1 cellular context compared by ENCODE assay signal in the genomic region with DNA sequence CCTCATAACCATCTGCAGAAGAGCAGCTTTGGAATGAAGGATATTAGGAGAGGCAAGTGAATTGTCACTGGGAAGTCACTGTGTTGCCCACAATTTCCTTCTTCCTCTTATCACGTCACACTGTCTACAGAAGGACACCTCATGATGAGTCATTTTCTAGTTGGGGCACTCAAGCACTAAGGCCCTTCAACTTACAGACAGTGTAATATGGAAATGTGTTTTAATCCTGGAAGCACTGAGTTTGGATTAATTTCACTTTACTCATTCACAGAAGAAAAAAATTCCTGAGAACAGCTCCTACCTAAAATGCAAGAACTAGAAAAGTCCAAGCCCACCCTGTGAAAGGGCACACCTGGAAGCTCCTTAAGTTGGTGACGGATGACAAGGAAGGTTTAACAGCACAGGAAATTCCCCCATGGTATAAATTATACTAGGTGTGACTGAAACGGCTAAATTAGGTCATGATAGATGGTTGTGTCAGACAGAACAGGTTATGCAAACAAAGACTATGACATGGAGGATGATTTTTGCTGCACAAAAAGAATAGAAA.
TF ChIP-seq lines count a peak whose summit lies in the region.

No MANE protein-coding gene starts in this region.

TF ChIP-seq in K562, 482 proteins besides CTCF, POLR2A, EP300 and RAD21 (continued from another document):
- TF ChIP-seq HDAC3 (IDR thresholded peaks at IDR 0.05; ENCODE audit: borderline replicate concordance, partially characterized antibody), result no peak
- TF ChIP-seq, protein P1, sequence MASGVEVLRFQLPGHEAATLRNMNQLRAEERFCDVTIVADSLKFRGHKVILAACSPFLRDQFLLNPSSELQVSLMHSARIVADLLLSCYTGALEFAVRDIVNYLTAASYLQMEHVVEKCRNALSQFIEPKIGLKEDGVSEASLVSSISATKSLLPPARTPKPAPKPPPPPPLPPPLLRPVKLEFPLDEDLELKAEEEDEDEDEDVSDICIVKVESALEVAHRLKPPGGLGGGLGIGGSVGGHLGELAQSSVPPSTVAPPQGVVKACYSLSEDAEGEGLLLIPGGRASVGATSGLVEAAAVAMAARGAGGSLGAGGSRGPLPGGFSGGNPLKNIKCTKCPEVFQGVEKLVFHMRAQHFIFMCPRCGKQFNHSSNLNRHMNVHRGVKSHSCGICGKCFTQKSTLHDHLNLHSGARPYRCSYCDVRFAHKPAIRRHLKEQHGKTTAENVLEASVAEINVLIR (CRISPR knock-in tag; IDR thresholded peaks at IDR 0.05), result peak; percentile 40; the same call in 1 of the 2 replicates
- peak; percentile 90 for TF ChIP-seq SMARCE1 (IDR thresholded peaks at IDR 0.05)
- no peak for TF ChIP-seq SLC30A9 (CRISPR knock-in tag; IDR thresholded peaks at IDR 0.05)
- no peak for TF ChIP-seq ZC3H11A (IDR thresholded peaks at IDR 0.05; ENCODE audit: low read depth, low read length)
- TF ChIP-seq ZNF197 (CRISPR knock-in tag; IDR thresholded peaks at IDR 0.05; ENCODE audit: low read depth), result no peak
- TF ChIP-seq MIER1 (IDR thresholded peaks at IDR 0.05; ENCODE audit: low read depth), result no peak
- 0 out of 2 replicates have a peak, but pooled peaks have one; percentile 27 for TF ChIP-seq GABPA (tag; conservative IDR thresholded peaks at IDR 0.05; ENCODE audit: low read depth)
- TF ChIP-seq SMARCC2 (IDR thresholded peaks at IDR 0.05; ENCODE audit: low read depth), result peak; percentile 64; the same call in 1 of the 2 replicates
- TF ChIP-seq, protein P2, sequence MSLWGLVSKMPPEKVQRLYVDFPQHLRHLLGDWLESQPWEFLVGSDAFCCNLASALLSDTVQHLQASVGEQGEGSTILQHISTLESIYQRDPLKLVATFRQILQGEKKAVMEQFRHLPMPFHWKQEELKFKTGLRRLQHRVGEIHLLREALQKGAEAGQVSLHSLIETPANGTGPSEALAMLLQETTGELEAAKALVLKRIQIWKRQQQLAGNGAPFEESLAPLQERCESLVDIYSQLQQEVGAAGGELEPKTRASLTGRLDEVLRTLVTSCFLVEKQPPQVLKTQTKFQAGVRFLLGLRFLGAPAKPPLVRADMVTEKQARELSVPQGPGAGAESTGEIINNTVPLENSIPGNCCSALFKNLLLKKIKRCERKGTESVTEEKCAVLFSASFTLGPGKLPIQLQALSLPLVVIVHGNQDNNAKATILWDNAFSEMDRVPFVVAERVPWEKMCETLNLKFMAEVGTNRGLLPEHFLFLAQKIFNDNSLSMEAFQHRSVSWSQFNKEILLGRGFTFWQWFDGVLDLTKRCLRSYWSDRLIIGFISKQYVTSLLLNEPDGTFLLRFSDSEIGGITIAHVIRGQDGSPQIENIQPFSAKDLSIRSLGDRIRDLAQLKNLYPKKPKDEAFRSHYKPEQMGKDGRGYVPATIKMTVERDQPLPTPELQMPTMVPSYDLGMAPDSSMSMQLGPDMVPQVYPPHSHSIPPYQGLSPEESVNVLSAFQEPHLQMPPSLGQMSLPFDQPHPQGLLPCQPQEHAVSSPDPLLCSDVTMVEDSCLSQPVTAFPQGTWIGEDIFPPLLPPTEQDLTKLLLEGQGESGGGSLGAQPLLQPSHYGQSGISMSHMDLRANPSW (CRISPR knock-in tag; IDR thresholded peaks at IDR 0.05), result no peak
- TF ChIP-seq MTA2 (IDR thresholded peaks at IDR 0.05; ENCODE audit: low read depth), result no peak
- TF ChIP-seq CCNT2 (IDR thresholded peaks at IDR 0.05; ENCODE audit: borderline replicate concordance, extremely low read depth, insufficient read length, low read depth, low read length), result no peak
- no peak for TF ChIP-seq ZNF589 (CRISPR knock-in tag; IDR thresholded peaks at IDR 0.05; ENCODE audit: low read depth)
- TF ChIP-seq, protein P3, sequence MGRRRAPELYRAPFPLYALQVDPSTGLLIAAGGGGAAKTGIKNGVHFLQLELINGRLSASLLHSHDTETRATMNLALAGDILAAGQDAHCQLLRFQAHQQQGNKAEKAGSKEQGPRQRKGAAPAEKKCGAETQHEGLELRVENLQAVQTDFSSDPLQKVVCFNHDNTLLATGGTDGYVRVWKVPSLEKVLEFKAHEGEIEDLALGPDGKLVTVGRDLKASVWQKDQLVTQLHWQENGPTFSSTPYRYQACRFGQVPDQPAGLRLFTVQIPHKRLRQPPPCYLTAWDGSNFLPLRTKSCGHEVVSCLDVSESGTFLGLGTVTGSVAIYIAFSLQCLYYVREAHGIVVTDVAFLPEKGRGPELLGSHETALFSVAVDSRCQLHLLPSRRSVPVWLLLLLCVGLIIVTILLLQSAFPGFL (CRISPR knock-in tag; IDR thresholded peaks at IDR 0.05), result no peak
- TF ChIP-seq, protein P4, sequence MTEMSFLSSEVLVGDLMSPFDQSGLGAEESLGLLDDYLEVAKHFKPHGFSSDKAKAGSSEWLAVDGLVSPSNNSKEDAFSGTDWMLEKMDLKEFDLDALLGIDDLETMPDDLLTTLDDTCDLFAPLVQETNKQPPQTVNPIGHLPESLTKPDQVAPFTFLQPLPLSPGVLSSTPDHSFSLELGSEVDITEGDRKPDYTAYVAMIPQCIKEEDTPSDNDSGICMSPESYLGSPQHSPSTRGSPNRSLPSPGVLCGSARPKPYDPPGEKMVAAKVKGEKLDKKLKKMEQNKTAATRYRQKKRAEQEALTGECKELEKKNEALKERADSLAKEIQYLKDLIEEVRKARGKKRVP (CRISPR knock-in tag; IDR thresholded peaks at IDR 0.05), result no peak
- TF ChIP-seq CBX3 (IDR thresholded peaks at IDR 0.05; ENCODE audit: borderline replicate concordance in 1 of 2, low read length in 2 of 2), result peak in 1 of 2 experiments; percentile 34; a peak in 1 of 3 replicates
- peak; percentile 18; the same call in 1 of the 2 replicates for TF ChIP-seq TEAD4 (IDR thresholded peaks at IDR 0.05; ENCODE audit: low read length)
- TF ChIP-seq TEAD4 (CRISPR knock-in tag; IDR thresholded peaks at IDR 0.05; ENCODE audit: borderline replicate concordance), result no peak
- no peak for TF ChIP-seq ZNF282 (CRISPR knock-in tag; IDR thresholded peaks at IDR 0.05)
- TF ChIP-seq ZZZ3 (IDR thresholded peaks at IDR 0.05), result no peak
- peak; percentile 60; the same call in 1 of the 2 replicates for TF ChIP-seq TRIM28 (IDR thresholded peaks at IDR 0.05)
- TF ChIP-seq, protein P5, sequence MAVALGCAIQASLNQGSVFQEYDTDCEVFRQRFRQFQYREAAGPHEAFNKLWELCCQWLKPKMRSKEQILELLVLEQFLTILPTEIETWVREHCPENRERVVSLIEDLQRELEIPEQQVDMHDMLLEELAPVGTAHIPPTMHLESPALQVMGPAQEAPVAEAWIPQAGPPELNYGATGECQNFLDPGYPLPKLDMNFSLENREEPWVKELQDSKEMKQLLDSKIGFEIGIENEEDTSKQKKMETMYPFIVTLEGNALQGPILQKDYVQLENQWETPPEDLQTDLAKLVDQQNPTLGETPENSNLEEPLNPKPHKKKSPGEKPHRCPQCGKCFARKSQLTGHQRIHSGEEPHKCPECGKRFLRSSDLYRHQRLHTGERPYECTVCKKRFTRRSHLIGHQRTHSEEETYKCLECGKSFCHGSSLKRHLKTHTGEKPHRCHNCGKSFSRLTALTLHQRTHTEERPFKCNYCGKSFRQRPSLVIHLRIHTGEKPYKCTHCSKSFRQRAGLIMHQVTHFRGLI (CRISPR knock-in tag; IDR thresholded peaks at IDR 0.05), result no peak
- TF ChIP-seq FOSL1 (tag; conservative IDR thresholded peaks at IDR 0.05), result peak; percentile 99
- peak; percentile 56 for TF ChIP-seq TCF3 (CRISPR knock-in tag; IDR thresholded peaks at IDR 0.05)
- no peak for TF ChIP-seq ARNT (IDR thresholded peaks at IDR 0.05)
- peak; percentile 91 for TF ChIP-seq EHMT2 (IDR thresholded peaks at IDR 0.05)
- TF ChIP-seq JUNB (CRISPR knock-in tag; conservative IDR thresholded peaks at IDR 0.05), result peak; percentile 83
- no peak for TF ChIP-seq NR2C2 (CRISPR knock-in tag; IDR thresholded peaks at IDR 0.05)
- no peak for TF ChIP-seq NR2C2 (tag; IDR thresholded peaks at IDR 0.05)
- no peak for TF ChIP-seq NFATC3 (IDR thresholded peaks at IDR 0.05)
- peak; percentile 67 for TF ChIP-seq FOS (IDR thresholded peaks at IDR 0.05; ENCODE audit: extremely low read depth, insufficient read length)
- TF ChIP-seq SAFB2 (IDR thresholded peaks at IDR 0.05; ENCODE audit: borderline replicate concordance, low read depth, low read length, severe bottlenecking), result no peak
- TF ChIP-seq HNRNPLL (IDR thresholded peaks at IDR 0.05; ENCODE audit: low read depth, low read length, poor library complexity, severe bottlenecking), result no peak
- peak; percentile 50 for TF ChIP-seq ZFP36 (IDR thresholded peaks at IDR 0.05; ENCODE audit: low read depth, low read length, partially characterized antibody)
- TF ChIP-seq ASH1L (IDR thresholded peaks at IDR 0.05; ENCODE audit: borderline replicate concordance, low read depth, partially characterized antibody), result no peak
- TF ChIP-seq TRIM24 (IDR thresholded peaks at IDR 0.05), result peak in 1 of 2 experiments; percentile 16; a peak in 1 of 4 replicates
- TF ChIP-seq RBFOX2 (IDR thresholded peaks at IDR 0.05; ENCODE audit: low read depth, low read length), result no peak
- TF ChIP-seq ZNF57 (CRISPR knock-in tag; IDR thresholded peaks at IDR 0.05), result no peak
- TF ChIP-seq CREM (IDR thresholded peaks at IDR 0.05; ENCODE audit: low read depth), result peak; percentile 90
- 0 out of 2 replicates have a peak, but pooled peaks have one; percentile 52 for TF ChIP-seq CREB1 (IDR thresholded peaks at IDR 0.05)
- peak; percentile 48; the same call in 1 of the 2 replicates for TF ChIP-seq CREB1 (CRISPR knock-in tag; IDR thresholded peaks at IDR 0.05)
- no peak for TF ChIP-seq TBP (optimal IDR thresholded peaks at IDR 0.05; ENCODE audit: low read depth, low read length)
- peak; percentile 82 for TF ChIP-seq ARID1B (IDR thresholded peaks at IDR 0.05)
- TF ChIP-seq ZNF311 (CRISPR knock-in tag; IDR thresholded peaks at IDR 0.05), result no peak
- TF ChIP-seq C11orf30 (IDR thresholded peaks at IDR 0.05; ENCODE audit: low read depth), result peak; percentile 28; the same call in 1 of the 2 replicates
- no peak for TF ChIP-seq NFIX (CRISPR knock-in tag; IDR thresholded peaks at IDR 0.05; ENCODE audit: low read depth)
- TF ChIP-seq SMARCA4 (IDR thresholded peaks at IDR 0.05), result peak; percentile 89
- TF ChIP-seq, protein P6, sequence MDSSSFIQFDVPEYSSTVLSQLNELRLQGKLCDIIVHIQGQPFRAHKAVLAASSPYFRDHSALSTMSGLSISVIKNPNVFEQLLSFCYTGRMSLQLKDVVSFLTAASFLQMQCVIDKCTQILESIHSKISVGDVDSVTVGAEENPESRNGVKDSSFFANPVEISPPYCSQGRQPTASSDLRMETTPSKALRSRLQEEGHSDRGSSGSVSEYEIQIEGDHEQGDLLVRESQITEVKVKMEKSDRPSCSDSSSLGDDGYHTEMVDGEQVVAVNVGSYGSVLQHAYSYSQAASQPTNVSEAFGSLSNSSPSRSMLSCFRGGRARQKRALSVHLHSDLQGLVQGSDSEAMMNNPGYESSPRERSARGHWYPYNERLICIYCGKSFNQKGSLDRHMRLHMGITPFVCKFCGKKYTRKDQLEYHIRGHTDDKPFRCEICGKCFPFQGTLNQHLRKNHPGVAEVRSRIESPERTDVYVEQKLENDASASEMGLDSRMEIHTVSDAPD (CRISPR knock-in tag; IDR thresholded peaks at IDR 0.05), result no peak
- TF ChIP-seq KAT8 (IDR thresholded peaks at IDR 0.05; ENCODE audit: low read depth), result no peak
- TF ChIP-seq JUND (IDR thresholded peaks at IDR 0.05; ENCODE audit: borderline replicate concordance, low read depth, low read length), result peak; percentile 97
- TF ChIP-seq JUND (tag; IDR thresholded peaks at IDR 0.05; ENCODE audit: borderline replicate concordance, low read depth, low read length), result peak; percentile 96
- no peak for TF ChIP-seq SMAD1 (IDR thresholded peaks at IDR 0.05; ENCODE audit: low read depth, low read length, partially characterized antibody)
- no peak for TF ChIP-seq XRCC5 (IDR thresholded peaks at IDR 0.05; ENCODE audit: low read depth, low read length)
- peak; percentile 63; the same call in 1 of the 2 replicates for TF ChIP-seq NFE2 (IDR thresholded peaks at IDR 0.05; ENCODE audit: low read depth)
- TF ChIP-seq KDM4B (IDR thresholded peaks at IDR 0.05; ENCODE audit: borderline replicate concordance in 2 of 2, low read depth in 1 of 2), result no peak
- TF ChIP-seq CBX8 (IDR thresholded peaks at IDR 0.05; ENCODE audit: borderline replicate concordance, extremely low read depth, low read depth, low read length, poor library complexity, severe bottlenecking), result no peak
- TF ChIP-seq, protein P7, sequence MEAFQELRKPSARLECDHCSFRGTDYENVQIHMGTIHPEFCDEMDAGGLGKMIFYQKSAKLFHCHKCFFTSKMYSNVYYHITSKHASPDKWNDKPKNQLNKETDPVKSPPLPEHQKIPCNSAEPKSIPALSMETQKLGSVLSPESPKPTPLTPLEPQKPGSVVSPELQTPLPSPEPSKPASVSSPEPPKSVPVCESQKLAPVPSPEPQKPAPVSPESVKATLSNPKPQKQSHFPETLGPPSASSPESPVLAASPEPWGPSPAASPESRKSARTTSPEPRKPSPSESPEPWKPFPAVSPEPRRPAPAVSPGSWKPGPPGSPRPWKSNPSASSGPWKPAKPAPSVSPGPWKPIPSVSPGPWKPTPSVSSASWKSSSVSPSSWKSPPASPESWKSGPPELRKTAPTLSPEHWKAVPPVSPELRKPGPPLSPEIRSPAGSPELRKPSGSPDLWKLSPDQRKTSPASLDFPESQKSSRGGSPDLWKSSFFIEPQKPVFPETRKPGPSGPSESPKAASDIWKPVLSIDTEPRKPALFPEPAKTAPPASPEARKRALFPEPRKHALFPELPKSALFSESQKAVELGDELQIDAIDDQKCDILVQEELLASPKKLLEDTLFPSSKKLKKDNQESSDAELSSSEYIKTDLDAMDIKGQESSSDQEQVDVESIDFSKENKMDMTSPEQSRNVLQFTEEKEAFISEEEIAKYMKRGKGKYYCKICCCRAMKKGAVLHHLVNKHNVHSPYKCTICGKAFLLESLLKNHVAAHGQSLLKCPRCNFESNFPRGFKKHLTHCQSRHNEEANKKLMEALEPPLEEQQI (IDR thresholded peaks at IDR 0.05), result no peak
